ENCODE assay signal across 8 cellular contexts in the genomic region with DNA sequence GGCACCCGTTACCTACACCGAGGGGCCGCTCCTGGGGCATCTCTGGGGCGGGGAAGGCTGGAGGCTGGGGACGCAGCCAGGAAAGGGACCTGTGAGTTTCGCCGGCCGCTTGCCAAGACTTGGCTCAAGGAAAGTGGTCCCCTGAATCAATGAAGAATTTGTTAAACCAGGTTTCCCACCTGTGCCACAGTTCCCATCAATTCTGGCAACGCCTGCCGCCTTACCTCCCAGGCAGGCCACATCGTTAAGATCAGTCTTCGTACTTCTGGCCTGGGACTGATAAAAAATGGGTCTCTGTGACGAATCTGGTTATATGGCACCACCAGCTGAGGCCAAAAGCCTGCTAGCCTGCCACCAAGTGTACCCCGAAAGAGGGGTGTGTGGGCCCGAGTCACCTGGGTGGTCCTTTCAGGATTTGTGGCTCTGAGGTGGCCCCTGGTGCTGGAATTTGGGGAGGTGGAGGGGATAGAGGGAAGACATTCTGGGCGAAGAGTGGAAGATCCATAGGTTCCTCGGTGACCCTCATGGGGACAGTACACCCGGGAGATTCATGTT. TPM values are rescaled to one million over a fixed set of nuclear protein-coding genes. Genes with fewer than 3 reads are reported as not detected.
DNase-seq lines count a peak whose midpoint lies in the region; ATAC-seq, FAIRE-seq and TF ChIP-seq lines count a peak whose summit lies in the region.

No MANE protein-coding gene starts in this region.

- POLR2A ChIA-PET in activated CD4-positive, alpha-beta memory T cell treated with anti-CD3 and anti-CD28 coated beads for 36 hours (lab: Charles Lee), result no interaction called here

- H3K36me3 Mint-ChIP-seq in H9 (ENCODE audit: insufficient read depth in 1 of 3, low read depth in 3 of 3), result peaks cover 0 to 1% (median 0%) of the 10 kb centered on the region in 3 experiments; a peak in 1 of 7 replicates
- H3K36me3 Mint-ChIP-seq in activated CD4-positive, alpha-beta memory T cell treated with anti-CD3 and anti-CD28 coated beads for 36 hours, result no peaks in the 10 kb centered on the region

- H3K79me2 ChIP-seq in H9 (ENCODE audit: insufficient read depth, low read length), result no peaks in the 10 kb centered on the region

- intact Hi-C loops in activated CD4-positive, alpha-beta memory T cell treated with anti-CD3 and anti-CD28 coated beads for 36 hours (cut with micrococcal nuclease), result loop anchor here (5.0 kb wide), 2 partner anchors 63 to 93 kb away; no protein-coding TSS in a partner anchor
- intact Hi-C loops in right cardiac atrium (cut with DNase I), result loop anchor here in 2 of 4 donors (5.0 to 10.0 kb wide), 2 partner anchors 58 to 60 kb away; no protein-coding TSS in a partner anchor

- no peak overlapping the region for H3K56ac ChIP-seq in H9 (ENCODE audit: insufficient read length, low read depth, low read length)

- no peaks in the 10 kb centered on the region for H3K79me1 ChIP-seq in H9 (ENCODE audit: insufficient read depth, low read depth, low read length, poor library complexity, severe bottlenecking)

- no peak overlapping the region for H3K27ac ChIP-seq in H9 (ENCODE audit: insufficient read length, low read depth, low read length)
- no peak overlapping the region for H3K27ac ChIP-seq in right cardiac atrium (ENCODE audit: low read length)

- no CpG with 5 or more reads among the region's 18 CpGs for WGBS in H9 (ENCODE audit: extremely low coverage, insufficient read length, low lambda C conversion rate)
- WGBS in right cardiac atrium, result 27% methylated on average over 18 of the region's 18 CpGs

- H2AK5ac ChIP-seq in H9 (ENCODE audit: insufficient read length, low read length), result no peak overlapping the region

- FAIRE-seq in D721Med (lab: Jason Lieb, UNC), result no peak

- no peak overlapping the region for H2AFZ ChIP-seq in H9 (ENCODE audit: low read length)

- H2BK5ac ChIP-seq in H9 (ENCODE audit: insufficient read length, low read length), result no peak overlapping the region

- H3K4me2 ChIP-seq in H9 (ENCODE audit: insufficient read depth, insufficient read length, low read length) (peak overlapping the region; percentile 81), skeletal muscle satellite cell (ENCODE audit: low read length) (peak overlapping the region; percentile 78)

- no peak overlapping the region for H2BK120ac ChIP-seq in H9 (ENCODE audit: low read depth, low read length, poor library complexity, severe bottlenecking)

- no peak overlapping the region for H3K27ac Mint-ChIP-seq in H9
- no peak overlapping the region for H3K27ac Mint-ChIP-seq in activated CD4-positive, alpha-beta memory T cell treated with anti-CD3 and anti-CD28 coated beads for 36 hours

- CTCF ChIA-PET in activated CD4-positive, alpha-beta memory T cell treated with anti-CD3 and anti-CD28 coated beads for 36 hours (lab: Charles Lee), result interaction anchor here (0.9 to 1.5 kb wide), 2 partner anchors 91 to 213 kb away, joined by 3 read pairs; no protein-coding TSS in a partner anchor

- H3K36me3 ChIP-seq in skeletal muscle satellite cell (ENCODE audit: insufficient read depth, low read length), result no peaks in the 10 kb centered on the region

- no peak overlapping the region for H3K4ac ChIP-seq in H9 (ENCODE audit: low read depth, low read length)

- no peak overlapping the region for H3T11ph ChIP-seq in H9 (ENCODE audit: low read length)

- H3K9me3 Mint-ChIP-seq in H9, result peaks cover 0 to 4% of the 10 kb centered on the region in 2 experiments; a peak in 1 of 5 replicates
- no peaks in the 10 kb centered on the region for H3K9me3 Mint-ChIP-seq in activated CD4-positive, alpha-beta memory T cell treated with anti-CD3 and anti-CD28 coated beads for 36 hours

- peaks cover 18% of the 10 kb centered on the region for H3K23me2 ChIP-seq in H9 (ENCODE audit: insufficient read length, low read depth, low read length, poor library complexity, severe bottlenecking)

- H3K14ac ChIP-seq in H9 (ENCODE audit: insufficient read depth, low read length), result no peak overlapping the region

- H3K27me3 ChIP-seq in H9 (ENCODE audit: insufficient read depth, low read length) (peaks cover 8% of the 10 kb centered on the region; the same call in 1 of the 2 replicates), right cardiac atrium (ENCODE audit: control insufficient read depth, insufficient read depth) (no peaks in the 10 kb centered on the region), skeletal muscle satellite cell (ENCODE audit: control insufficient read depth, insufficient read depth, low read length) (peaks cover 79% of the 10 kb centered on the region)

- TF ChIP-seq CTCF in H9 (conservative IDR thresholded peaks at IDR 0.05), result peak; percentile 39; the same call in 2 of the 3 replicates
- no peak for TF ChIP-seq CTCF in D721Med (IDR thresholded peaks at IDR 0.05; ENCODE audit: insufficient read depth, missing control alignments)

- no peaks in the 10 kb centered on the region for H3K9me3 ChIP-seq in H9 (ENCODE audit: control insufficient read depth, low read depth, low read length)
- H3K9me3 ChIP-seq in right cardiac atrium (ENCODE audit: control insufficient read depth, low read length), result no peaks in the 10 kb centered on the region
- H3K9me3 ChIP-seq in skeletal muscle satellite cell (replicated peaks; ENCODE audit: low read length), result no peaks in the 10 kb centered on the region

- peak overlapping the region; percentile 79 to 85 for H3K4me3 Mint-ChIP-seq in H9
- peak overlapping the region; percentile 71 for H3K4me3 Mint-ChIP-seq in activated CD4-positive, alpha-beta memory T cell treated with anti-CD3 and anti-CD28 coated beads for 36 hours

- no peak overlapping the region for H2BK20ac ChIP-seq in H9 (ENCODE audit: low read depth, low read length, poor library complexity, severe bottlenecking)

- no peak overlapping the region for H4K8ac ChIP-seq in H9 (replicated peaks; ENCODE audit: insufficient read length, low read depth, low read length)

- ATAC-seq in right cardiac atrium, result no peak

- H3K9ac ChIP-seq in H9 (ENCODE audit: extremely low read depth, insufficient read length, low read length) (no peak overlapping the region), skeletal muscle satellite cell (ENCODE audit: low read depth, low read length) (no peak overlapping the region)

- no peak overlapping the region for H3K23ac ChIP-seq in H9 (ENCODE audit: insufficient read length, low read depth, low read length)

- no peak overlapping the region for H3K18ac ChIP-seq in H9 (ENCODE audit: insufficient read length, low read depth, low read length)

- H2BK15ac ChIP-seq in H9 (ENCODE audit: low read depth, low read length), result no peak overlapping the region

- H3K4me1 Mint-ChIP-seq in H9, result peaks cover 23 to 30% of the 10 kb centered on the region in 2 experiments
- H3K4me1 Mint-ChIP-seq in activated CD4-positive, alpha-beta memory T cell treated with anti-CD3 and anti-CD28 coated beads for 36 hours (ENCODE audit: low read depth), result peaks cover 20% of the 10 kb centered on the region

- peaks cover 45% of the 10 kb centered on the region for H3K27me3 Mint-ChIP-seq in H9 (ENCODE audit: low read depth)
- H3K27me3 Mint-ChIP-seq in activated CD4-positive, alpha-beta memory T cell treated with anti-CD3 and anti-CD28 coated beads for 36 hours, result peaks cover 20% of the 10 kb centered on the region

- no peak overlapping the region for H2BK12ac ChIP-seq in H9 (ENCODE audit: insufficient read length, low read depth, low read length)

- H4K20me1 ChIP-seq in H9 (ENCODE audit: control insufficient read depth, insufficient read depth, insufficient read length), result no peaks in the 10 kb centered on the region

- no peaks in the 10 kb centered on the region for H3K4me1 ChIP-seq in H9 (ENCODE audit: insufficient read depth, low read length)
- H3K4me1 ChIP-seq in right cardiac atrium (ENCODE audit: control insufficient read depth, insufficient read depth, low read length), result no peaks in the 10 kb centered on the region
- H3K4me1 ChIP-seq in skeletal muscle satellite cell (ENCODE audit: control insufficient read depth, insufficient read depth, low read length), result peaks cover 8% of the 10 kb centered on the region

- peak overlapping the region; percentile 86 for H3K4me3 ChIP-seq in right cardiac atrium (ENCODE audit: low read length)
- peak overlapping the region; percentile 72 for H3K4me3 ChIP-seq in skeletal muscle satellite cell (ENCODE audit: low read length)

- DNase-seq in H9 (no peak), right cardiac atrium (no peak), NCI-H2171 treated with DMSO at 0.1 percent for 48 hours (lab: John Stamatoyannopoulos, UW) (no peak), D721Med (ENCODE audit: insufficient read length, low spot score) (no peak), NCI-H69 (lab: John Stamatoyannopoulos, UW) (no peak), NCI-H446 (lab: John Stamatoyannopoulos, UW) (no peak)
- DNase-seq in activated CD4-positive, alpha-beta memory T cell treated with anti-CD3 and anti-CD28 coated beads for 36 hours, result no peak

- H4K5ac ChIP-seq in H9 (ENCODE audit: insufficient read length, low read depth, low read length), result no peak overlapping the region

- no peak overlapping the region for H4K91ac ChIP-seq in H9 (ENCODE audit: insufficient read length, low read depth, low read length)

RNA-seq across cellular contexts. Expression of a gene that starts 0.8 kb away (rescaled TPM):
- 2.5 and 3.3 TPM in 2 replicates for total RNA-seq in H9 (2021)
- total RNA-seq in activated CD4-positive, alpha-beta memory T cell treated with anti-CD3 and anti-CD28 coated beads for 36 hours, result under 1 TPM; 0.50 to 0.58 TPM
- under 1 TPM; 0.47 to 0.96 (median 0.58) TPM for total RNA-seq in right cardiac atrium
- polyA plus RNA-seq in right cardiac atrium, result 0.81 TPM
- total RNA-seq in skeletal muscle satellite cell (2012; rRNA removed), result not detected in 2 replicates
